1 cellular context compared by ENCODE assay signal in genomic region chr1:179104851-179105250, GRCh38.
TF ChIP-seq lines count a peak whose summit lies in the region.

No MANE protein-coding gene starts in this region.

TF ChIP-seq in HepG2, 621 proteins besides CTCF, POLR2A, EP300 and RAD21 (continued from another document and continues in another):
- TF ChIP-seq, protein P1, sequence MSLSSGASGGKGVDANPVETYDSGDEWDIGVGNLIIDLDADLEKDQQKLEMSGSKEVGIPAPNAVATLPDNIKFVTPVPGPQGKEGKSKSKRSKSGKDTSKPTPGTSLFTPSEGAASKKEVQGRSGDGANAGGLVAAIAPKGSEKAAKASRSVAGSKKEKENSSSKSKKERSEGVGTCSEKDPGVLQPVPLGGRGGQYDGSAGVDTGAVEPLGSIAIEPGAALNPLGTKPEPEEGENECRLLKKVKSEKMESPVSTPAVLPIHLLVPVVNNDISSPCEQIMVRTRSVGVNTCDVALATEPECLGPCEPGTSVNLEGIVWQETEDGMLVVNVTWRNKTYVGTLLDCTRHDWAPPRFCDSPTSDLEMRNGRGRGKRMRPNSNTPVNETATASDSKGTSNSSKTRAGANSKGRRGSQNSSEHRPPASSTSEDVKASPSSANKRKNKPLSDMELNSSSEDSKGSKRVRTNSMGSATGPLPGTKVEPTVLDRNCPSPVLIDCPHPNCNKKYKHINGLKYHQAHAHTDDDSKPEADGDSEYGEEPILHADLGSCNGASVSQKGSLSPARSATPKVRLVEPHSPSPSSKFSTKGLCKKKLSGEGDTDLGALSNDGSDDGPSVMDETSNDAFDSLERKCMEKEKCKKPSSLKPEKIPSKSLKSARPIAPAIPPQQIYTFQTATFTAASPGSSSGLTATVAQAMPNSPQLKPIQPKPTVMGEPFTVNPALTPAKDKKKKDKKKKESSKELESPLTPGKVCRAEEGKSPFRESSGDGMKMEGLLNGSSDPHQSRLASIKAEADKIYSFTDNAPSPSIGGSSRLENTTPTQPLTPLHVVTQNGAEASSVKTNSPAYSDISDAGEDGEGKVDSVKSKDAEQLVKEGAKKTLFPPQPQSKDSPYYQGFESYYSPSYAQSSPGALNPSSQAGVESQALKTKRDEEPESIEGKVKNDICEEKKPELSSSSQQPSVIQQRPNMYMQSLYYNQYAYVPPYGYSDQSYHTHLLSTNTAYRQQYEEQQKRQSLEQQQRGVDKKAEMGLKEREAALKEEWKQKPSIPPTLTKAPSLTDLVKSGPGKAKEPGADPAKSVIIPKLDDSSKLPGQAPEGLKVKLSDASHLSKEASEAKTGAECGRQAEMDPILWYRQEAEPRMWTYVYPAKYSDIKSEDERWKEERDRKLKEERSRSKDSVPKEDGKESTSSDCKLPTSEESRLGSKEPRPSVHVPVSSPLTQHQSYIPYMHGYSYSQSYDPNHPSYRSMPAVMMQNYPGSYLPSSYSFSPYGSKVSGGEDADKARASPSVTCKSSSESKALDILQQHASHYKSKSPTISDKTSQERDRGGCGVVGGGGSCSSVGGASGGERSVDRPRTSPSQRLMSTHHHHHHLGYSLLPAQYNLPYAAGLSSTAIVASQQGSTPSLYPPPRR (CRISPR knock-in tag; IDR thresholded peaks at IDR 0.05; ENCODE audit: borderline replicate concordance), result peak; percentile 89
- TF ChIP-seq, protein P2, sequence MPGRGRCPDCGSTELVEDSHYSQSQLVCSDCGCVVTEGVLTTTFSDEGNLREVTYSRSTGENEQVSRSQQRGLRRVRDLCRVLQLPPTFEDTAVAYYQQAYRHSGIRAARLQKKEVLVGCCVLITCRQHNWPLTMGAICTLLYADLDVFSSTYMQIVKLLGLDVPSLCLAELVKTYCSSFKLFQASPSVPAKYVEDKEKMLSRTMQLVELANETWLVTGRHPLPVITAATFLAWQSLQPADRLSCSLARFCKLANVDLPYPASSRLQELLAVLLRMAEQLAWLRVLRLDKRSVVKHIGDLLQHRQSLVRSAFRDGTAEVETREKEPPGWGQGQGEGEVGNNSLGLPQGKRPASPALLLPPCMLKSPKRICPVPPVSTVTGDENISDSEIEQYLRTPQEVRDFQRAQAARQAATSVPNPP (CRISPR knock-in tag; IDR thresholded peaks at IDR 0.05), result no peak
- TF ChIP-seq NCOR1 (IDR thresholded peaks at IDR 0.05; ENCODE audit: borderline replicate concordance, low read length), result peak; percentile 88; the same call in 1 of the 2 replicates
- peak; percentile 96 for TF ChIP-seq FOXA3 (CRISPR knock-in tag; IDR thresholded peaks at IDR 0.05)
- no peak for TF ChIP-seq ZNF296 (CRISPR knock-in tag; conservative IDR thresholded peaks at IDR 0.05)
- peak; percentile 89 for TF ChIP-seq HDAC2 (CRISPR knock-in tag; IDR thresholded peaks at IDR 0.05)
- no peak for TF ChIP-seq FOXA1 (IDR thresholded peaks at IDR 0.05)
- peak; percentile 76 for TF ChIP-seq FOXA1 (CRISPR knock-in tag; IDR thresholded peaks at IDR 0.05)
- no peak for TF ChIP-seq ZKSCAN5 (CRISPR knock-in tag; IDR thresholded peaks at IDR 0.05)
- no peak for TF ChIP-seq RAD51 (IDR thresholded peaks at IDR 0.05; ENCODE audit: borderline replicate concordance)
- no peak for TF ChIP-seq ZNF138 (CRISPR knock-in tag; IDR thresholded peaks at IDR 0.05; ENCODE audit: low read depth)
- TF ChIP-seq RNF219 (CRISPR knock-in tag; IDR thresholded peaks at IDR 0.05), result peak; percentile 75; the same call in 1 of the 2 replicates
- TF ChIP-seq JARID2 (CRISPR knock-in tag; IDR thresholded peaks at IDR 0.05; ENCODE audit: insufficient replicate concordance), result no peak
- no peak for TF ChIP-seq ZNF678 (CRISPR knock-in tag; IDR thresholded peaks at IDR 0.05)
- TF ChIP-seq, protein P3, sequence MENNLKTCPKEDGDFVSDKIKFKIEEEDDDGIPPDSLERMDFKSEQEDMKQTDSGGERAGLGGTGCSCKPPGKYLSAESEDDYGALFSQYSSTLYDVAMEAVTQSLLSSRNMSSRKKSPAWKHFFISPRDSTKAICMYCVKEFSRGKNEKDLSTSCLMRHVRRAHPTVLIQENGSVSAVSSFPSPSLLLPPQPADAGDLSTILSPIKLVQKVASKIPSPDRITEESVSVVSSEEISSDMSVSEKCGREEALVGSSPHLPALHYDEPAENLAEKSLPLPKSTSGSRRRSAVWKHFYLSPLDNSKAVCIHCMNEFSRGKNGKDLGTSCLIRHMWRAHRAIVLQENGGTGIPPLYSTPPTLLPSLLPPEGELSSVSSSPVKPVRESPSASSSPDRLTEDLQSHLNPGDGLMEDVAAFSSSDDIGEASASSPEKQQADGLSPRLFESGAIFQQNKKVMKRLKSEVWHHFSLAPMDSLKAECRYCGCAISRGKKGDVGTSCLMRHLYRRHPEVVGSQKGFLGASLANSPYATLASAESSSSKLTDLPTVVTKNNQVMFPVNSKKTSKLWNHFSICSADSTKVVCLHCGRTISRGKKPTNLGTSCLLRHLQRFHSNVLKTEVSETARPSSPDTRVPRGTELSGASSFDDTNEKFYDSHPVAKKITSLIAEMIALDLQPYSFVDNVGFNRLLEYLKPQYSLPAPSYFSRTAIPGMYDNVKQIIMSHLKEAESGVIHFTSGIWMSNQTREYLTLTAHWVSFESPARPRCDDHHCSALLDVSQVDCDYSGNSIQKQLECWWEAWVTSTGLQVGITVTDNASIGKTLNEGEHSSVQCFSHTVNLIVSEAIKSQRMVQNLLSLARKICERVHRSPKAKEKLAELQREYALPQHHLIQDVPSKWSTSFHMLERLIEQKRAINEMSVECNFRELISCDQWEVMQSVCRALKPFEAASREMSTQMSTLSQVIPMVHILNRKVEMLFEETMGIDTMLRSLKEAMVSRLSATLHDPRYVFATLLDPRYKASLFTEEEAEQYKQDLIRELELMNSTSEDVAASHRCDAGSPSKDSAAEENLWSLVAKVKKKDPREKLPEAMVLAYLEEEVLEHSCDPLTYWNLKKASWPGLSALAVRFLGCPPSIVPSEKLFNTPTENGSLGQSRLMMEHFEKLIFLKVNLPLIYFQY (CRISPR knock-in tag; IDR thresholded peaks at IDR 0.05; ENCODE audit: borderline replicate concordance), result 0 out of 2 replicates have a peak, but pooled peaks have one; percentile 7
- peak; percentile 98 for TF ChIP-seq MLXIP (CRISPR knock-in tag; IDR thresholded peaks at IDR 0.05; ENCODE audit: borderline replicate concordance)
- TF ChIP-seq ZBTB38 (CRISPR knock-in tag; IDR thresholded peaks at IDR 0.05), result no peak
- TF ChIP-seq, protein P4, sequence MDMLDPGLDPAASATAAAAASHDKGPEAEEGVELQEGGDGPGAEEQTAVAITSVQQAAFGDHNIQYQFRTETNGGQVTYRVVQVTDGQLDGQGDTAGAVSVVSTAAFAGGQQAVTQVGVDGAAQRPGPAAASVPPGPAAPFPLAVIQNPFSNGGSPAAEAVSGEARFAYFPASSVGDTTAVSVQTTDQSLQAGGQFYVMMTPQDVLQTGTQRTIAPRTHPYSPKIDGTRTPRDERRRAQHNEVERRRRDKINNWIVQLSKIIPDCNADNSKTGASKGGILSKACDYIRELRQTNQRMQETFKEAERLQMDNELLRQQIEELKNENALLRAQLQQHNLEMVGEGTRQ (IDR thresholded peaks at IDR 0.05; ENCODE audit: low read depth, low read length), result peak; percentile 21; the same call in 1 of the 2 replicates
- TF ChIP-seq, protein P4 (CRISPR knock-in tag; IDR thresholded peaks at IDR 0.05; ENCODE audit: borderline replicate concordance), result no peak; the same call in 1 of the 2 replicates
- no peak for TF ChIP-seq ELF4 (CRISPR knock-in tag; IDR thresholded peaks at IDR 0.05; ENCODE audit: borderline replicate concordance)
- 0 out of 2 replicates have a peak, but pooled peaks have one; percentile 39 for TF ChIP-seq KDM3A (CRISPR knock-in tag; IDR thresholded peaks at IDR 0.05; ENCODE audit: low read depth)
- TF ChIP-seq SP5 (CRISPR knock-in tag; IDR thresholded peaks at IDR 0.05; ENCODE audit: borderline replicate concordance, low read depth), result 0 out of 2 replicates have a peak, but pooled peaks have one; percentile 16
- 0 out of 2 replicates have a peak, but pooled peaks have one; percentile 68 for TF ChIP-seq WIZ (CRISPR knock-in tag; IDR thresholded peaks at IDR 0.05)
- peak; percentile 83 for TF ChIP-seq KDM1A (CRISPR knock-in tag; IDR thresholded peaks at IDR 0.05)
- no peak for TF ChIP-seq MAFG (CRISPR knock-in tag; IDR thresholded peaks at IDR 0.05)
- TF ChIP-seq ZNF44 (CRISPR knock-in tag; IDR thresholded peaks at IDR 0.05), result no peak
- TF ChIP-seq KLF16 (CRISPR knock-in tag; IDR thresholded peaks at IDR 0.05), result peak in 1 of 2 experiments; percentile 59; a peak in 1 of 4 replicates
- peak in 1 of 2 experiments; percentile 33; a peak in 1 of 4 replicates for TF ChIP-seq HMGXB4 (CRISPR knock-in tag; IDR thresholded peaks at IDR 0.05; ENCODE audit: borderline replicate concordance in 1 of 2, low read depth in 1 of 2)
- TF ChIP-seq, protein P5, sequence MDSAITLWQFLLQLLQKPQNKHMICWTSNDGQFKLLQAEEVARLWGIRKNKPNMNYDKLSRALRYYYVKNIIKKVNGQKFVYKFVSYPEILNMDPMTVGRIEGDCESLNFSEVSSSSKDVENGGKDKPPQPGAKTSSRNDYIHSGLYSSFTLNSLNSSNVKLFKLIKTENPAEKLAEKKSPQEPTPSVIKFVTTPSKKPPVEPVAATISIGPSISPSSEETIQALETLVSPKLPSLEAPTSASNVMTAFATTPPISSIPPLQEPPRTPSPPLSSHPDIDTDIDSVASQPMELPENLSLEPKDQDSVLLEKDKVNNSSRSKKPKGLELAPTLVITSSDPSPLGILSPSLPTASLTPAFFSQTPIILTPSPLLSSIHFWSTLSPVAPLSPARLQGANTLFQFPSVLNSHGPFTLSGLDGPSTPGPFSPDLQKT (CRISPR knock-in tag; IDR thresholded peaks at IDR 0.05; ENCODE audit: borderline replicate concordance), result no peak
- TF ChIP-seq ZFX (CRISPR knock-in tag; IDR thresholded peaks at IDR 0.05; ENCODE audit: low read depth), result 0 out of 2 replicates have a peak, but pooled peaks have one; percentile 5
- TF ChIP-seq POLR2AphosphoS2 (IDR thresholded peaks at IDR 0.05; ENCODE audit: low read depth, low read length), result no peak
- TF ChIP-seq ZNF331 (CRISPR knock-in tag; IDR thresholded peaks at IDR 0.05), result peak; percentile 85; the same call in 1 of the 2 replicates
- TF ChIP-seq, protein P6, sequence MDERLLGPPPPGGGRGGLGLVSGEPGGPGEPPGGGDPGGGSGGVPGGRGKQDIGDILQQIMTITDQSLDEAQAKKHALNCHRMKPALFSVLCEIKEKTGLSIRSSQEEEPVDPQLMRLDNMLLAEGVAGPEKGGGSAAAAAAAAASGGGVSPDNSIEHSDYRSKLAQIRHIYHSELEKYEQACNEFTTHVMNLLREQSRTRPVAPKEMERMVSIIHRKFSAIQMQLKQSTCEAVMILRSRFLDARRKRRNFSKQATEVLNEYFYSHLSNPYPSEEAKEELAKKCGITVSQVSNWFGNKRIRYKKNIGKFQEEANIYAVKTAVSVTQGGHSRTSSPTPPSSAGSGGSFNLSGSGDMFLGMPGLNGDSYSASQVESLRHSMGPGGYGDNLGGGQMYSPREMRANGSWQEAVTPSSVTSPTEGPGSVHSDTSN (CRISPR knock-in tag; IDR thresholded peaks at IDR 0.05), result peak; percentile 39; the same call in 1 of the 2 replicates
- TF ChIP-seq, protein P7, sequence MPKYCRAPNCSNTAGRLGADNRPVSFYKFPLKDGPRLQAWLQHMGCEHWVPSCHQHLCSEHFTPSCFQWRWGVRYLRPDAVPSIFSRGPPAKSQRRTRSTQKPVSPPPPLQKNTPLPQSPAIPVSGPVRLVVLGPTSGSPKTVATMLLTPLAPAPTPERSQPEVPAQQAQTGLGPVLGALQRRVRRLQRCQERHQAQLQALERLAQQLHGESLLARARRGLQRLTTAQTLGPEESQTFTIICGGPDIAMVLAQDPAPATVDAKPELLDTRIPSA (CRISPR knock-in tag; IDR thresholded peaks at IDR 0.05; ENCODE audit: borderline replicate concordance), result no peak
